15 cellular contexts compared by ENCODE assay signal in genomic region chr18:48797841-48798255, GRCh38.
A peak's percentile ranks its signal among the peaks of the same experiment; 100 is the strongest.
DNase-seq lines count a peak whose midpoint lies in the region; ATAC-seq and TF ChIP-seq lines count a peak whose summit lies in the region.
"Had no signal": no experiment of that assay in that cellular context is flagged by ENCODE, and none has a peak within 500 bp of the region (broad histone marks: within the 10 kb centered on the region; RNA-seq: fewer than 3 reads in every experiment).

No MANE protein-coding gene starts in this region.

- TF ChIP-seq POLR2A in spleen (IDR thresholded peaks at IDR 0.05): no peak

- ATAC-seq in WTC11 (no peak), left cardiac atrium (peak; percentile 78 to 88), HG02852 (IDR thresholded peaks at IDR 0.05; ENCODE audit: unreplicated experiment) (no peak), HG02973 (IDR thresholded peaks at IDR 0.05; ENCODE audit: unreplicated experiment) (no peak)
- ATAC-seq: activated CD4-positive, CD25-positive, alpha-beta regulatory T cell treated with anti-CD3 and anti-CD28 coated beads, Interleukin-2, amount 50 U/mL, for 24 hours had no signal

- no peaks in the 10 kb centered on the region for H3K4me1 Mint-ChIP-seq in WTC11

- H3K9me3 ChIP-seq in spleen: no peaks in the 10 kb centered on the region

- TF ChIP-seq CTCF in WTC11 (IDR thresholded peaks at IDR 0.05) (no peak), spleen (IDR thresholded peaks at IDR 0.05 in 8 of 11, conservative IDR thresholded peaks at IDR 0.05 in 3 of 11) (no peak)

- no peaks in the 10 kb centered on the region for H3K27me3 Mint-ChIP-seq in WTC11 (ENCODE audit: low read depth)

- H3K36me3 Mint-ChIP-seq in WTC11: no peaks in the 10 kb centered on the region

- H3K27ac ChIP-seq in spleen: no peak overlapping the region
- H3K27ac ChIP-seq: GM23248 had no signal

- H3K36me3 ChIP-seq in spleen: no peaks in the 10 kb centered on the region

- CTCF ChIA-PET in WTC11 (lab: Charles Lee): interaction anchor here (1.2 kb wide), 1 partner anchor 20 kb away, joined by 3 read pairs; no protein-coding TSS in a partner anchor

- 35 to 54% (median 41%) methylated on average over 8 to 9 of the region's 9 CpGs for WGBS in spleen, 5 donors

- POLR2A ChIA-PET in WTC11 (lab: Charles Lee): no interaction called here

- no peak overlapping the region for H3K4me3 ChIP-seq in spleen
- H3K4me3 ChIP-seq: GM23248 had no signal

- intact Hi-C loops in left cardiac atrium (cut with DNase I): no loop called here
- intact Hi-C loops in spleen (cut with DNase I; ENCODE audit: low total_unique reads): no loop called here

- no peak overlapping the region for H3K27ac Mint-ChIP-seq in WTC11
- H3K27ac Mint-ChIP-seq: stimulated activated naive CD8-positive, alpha-beta T cell treated with anti-CD3 and anti-CD28 coated beads, Interleukin-15, Interleukin-2, amounts not matched to agents 100 ng/mL and 50 ng/mL, for 24 hours had no signal

- H3K27me3 ChIP-seq in spleen (replicated peaks in 1 of 7): no peaks in the 10 kb centered on the region

- no peak overlapping the region for H3K4me3 Mint-ChIP-seq in WTC11
- H3K4me3 Mint-ChIP-seq: stimulated activated naive CD8-positive, alpha-beta T cell treated with anti-CD3 and anti-CD28 coated beads, Interleukin-15, Interleukin-2, amounts not matched to agents 100 ng/mL and 50 ng/mL, for 24 hours had no signal

- peaks cover 0 to 31% (median 16%) of the 10 kb centered on the region in 6 donors for H3K4me1 ChIP-seq in spleen

- peak; percentile 71 for DNase-seq in NCI-H1092 treated with DMSO at 0.1 percent for 48 hours (lab: John Stamatoyannopoulos, UW)
- peak; percentile 5 for DNase-seq in WTC11 (ENCODE audit: low spot score)
- DNase-seq in left cardiac atrium: peak; percentile 70
- peak; percentile 75 for DNase-seq in spleen
- DNase-seq in KG1 (lab: John Stamatoyannopoulos, UW): no peak
- DNase-seq: activated naive CD4-positive, alpha-beta T cell treated with Interleukin-2 at 50 U/mL for 16 hours; cortex of kidney; GM23248; NCI-H1105 treated with DMSO at 0.1 percent for 48 hours; NCI-H82; stimulated activated CD4-positive, alpha-beta T cell treated with anti-CD3 and anti-CD28 coated beads, Interleukin-1b, Interleukin-23, amount 100 ng/mL, for 48 hours had no signal

- H3K9me3 Mint-ChIP-seq in WTC11: no peaks in the 10 kb centered on the region
- H3K9me3 Mint-ChIP-seq: stimulated activated naive CD8-positive, alpha-beta T cell treated with anti-CD3 and anti-CD28 coated beads, Interleukin-15, Interleukin-2, amounts not matched to agents 100 ng/mL and 50 ng/mL, for 24 hours had no signal

TF ChIP-seq in WTC11, 78 proteins besides CTCF, POLR2A, EP300 and RAD21:
- TF ChIP-seq ATF6 (CRISPR knock-in tag; IDR thresholded peaks at IDR 0.05) (no peak), ZSCAN18 (CRISPR knock-in tag; IDR thresholded peaks at IDR 0.05) (no peak), IRF1 (CRISPR knock-in tag; IDR thresholded peaks at IDR 0.05) (no peak), PRRX2 (CRISPR knock-in tag; IDR thresholded peaks at IDR 0.05) (no peak)
- TF ChIP-seq, protein P1, sequence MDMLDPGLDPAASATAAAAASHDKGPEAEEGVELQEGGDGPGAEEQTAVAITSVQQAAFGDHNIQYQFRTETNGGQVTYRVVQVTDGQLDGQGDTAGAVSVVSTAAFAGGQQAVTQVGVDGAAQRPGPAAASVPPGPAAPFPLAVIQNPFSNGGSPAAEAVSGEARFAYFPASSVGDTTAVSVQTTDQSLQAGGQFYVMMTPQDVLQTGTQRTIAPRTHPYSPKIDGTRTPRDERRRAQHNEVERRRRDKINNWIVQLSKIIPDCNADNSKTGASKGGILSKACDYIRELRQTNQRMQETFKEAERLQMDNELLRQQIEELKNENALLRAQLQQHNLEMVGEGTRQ (CRISPR knock-in tag; IDR thresholded peaks at IDR 0.05): no peak
TF ChIP-seq in WTC11: peak in this region for 0.

Comparison
In these comparisons a context has a peak if more than half of its experiments do, and no peak if none do; other contexts are left out.
1. ATAC-seq: peak in left cardiac atrium (2 of 2); none in WTC11 (single experiment), HG02852 (single experiment) and HG02973 (single experiment).